8 cellular contexts compared by ENCODE assay signal in the genomic region with DNA sequence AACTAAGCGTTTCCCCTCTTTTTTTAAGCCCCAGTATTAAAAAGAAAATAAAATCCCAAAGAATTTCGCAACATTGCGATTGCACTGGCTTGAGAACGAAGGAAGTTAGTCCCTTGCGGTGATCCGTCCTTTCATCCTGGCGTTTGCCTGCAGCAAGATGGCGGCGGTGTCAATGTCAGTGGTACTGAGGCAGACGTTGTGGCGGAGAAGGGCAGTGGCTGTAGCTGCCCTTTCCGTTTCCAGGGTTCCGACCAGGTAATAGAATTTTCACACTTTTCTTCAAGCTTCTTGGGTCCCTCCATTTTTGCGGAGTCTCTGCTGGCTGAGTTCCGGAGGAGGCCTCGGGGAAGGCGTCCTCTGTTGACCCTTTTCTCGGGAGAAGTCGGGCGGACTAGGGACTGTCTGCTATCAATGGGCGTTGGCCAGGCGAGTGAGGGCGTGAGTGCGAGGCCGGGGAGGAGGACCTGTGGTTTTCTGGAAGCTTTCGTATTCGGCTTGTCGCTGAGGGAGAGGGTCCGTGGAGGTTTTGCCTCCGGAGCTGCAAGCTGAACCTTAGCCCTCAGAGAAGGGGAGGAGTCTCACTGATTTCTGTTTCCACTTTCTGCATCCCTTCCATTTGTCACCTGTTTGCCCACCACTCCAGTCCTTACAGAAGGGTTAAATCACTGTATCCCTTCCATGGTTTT. TPM values are rescaled to one million over a fixed set of nuclear protein-coding genes. Genes with fewer than 3 reads are reported as not detected.
DNase-seq lines count a peak whose midpoint lies in the region; ATAC-seq and TF ChIP-seq lines count a peak whose summit lies in the region.

Gene NDUFS4 (plus strand): TSS at position 134 of the 686 bp plus-strand sequence. CDS start 24 bp downstream, at position 158.

- ATAC-seq in GM19025 (IDR thresholded peaks at IDR 0.05; ENCODE audit: low read depth, unreplicated experiment): peak; percentile 83
- peak; percentile 92 for ATAC-seq in HG03342 (IDR thresholded peaks at IDR 0.05; ENCODE audit: unreplicated experiment)
- ATAC-seq in activated CD4-positive, alpha-beta T cell treated with anti-CD3 and anti-CD28 coated beads for 36 hours: peak; percentile 91

- no peak for TF ChIP-seq CTCF in AG09309 (IDR thresholded peaks at IDR 0.05; ENCODE audit: control insufficient read depth, insufficient read depth, low read depth, low read length, missing control alignments)

- H3K36me3 Mint-ChIP-seq in activated CD4-positive, alpha-beta T cell treated with anti-CD3 and anti-CD28 coated beads for 36 hours (ENCODE audit: low read depth): peaks cover 8% of the 10 kb centered on the region

- peaks cover 20% of the 10 kb centered on the region for H3K27me3 Mint-ChIP-seq in activated CD4-positive, alpha-beta T cell treated with anti-CD3 and anti-CD28 coated beads for 36 hours

- intact Hi-C loops in activated CD4-positive, alpha-beta T cell treated with anti-CD3 and anti-CD28 coated beads for 36 hours (cut with DNase I, micrococcal nuclease): loop anchor here (2.0 to 5.0 kb wide), 4 partner anchors 78 to 750 kb away; partner anchors contain the start of genes ARL15 (in 1 of the 2), FST (in 1 of the 2) and MOCS2 (in 1 of the 2)

- peak within 1 kb of the TSS; percentile 92 for H3K27ac Mint-ChIP-seq in activated CD4-positive, alpha-beta T cell treated with anti-CD3 and anti-CD28 coated beads for 36 hours

- DNase-seq in AG09309 (ENCODE audit: low read depth) (peak; percentile 72), NCI-H446 treated with DMSO at 0.1 percent for 48 hours (lab: John Stamatoyannopoulos, UW) (peak; percentile 45), kidney tubule cell (ENCODE audit: low spot score) (peak; percentile 87)
- peak; percentile 92 for DNase-seq in activated CD4-positive, alpha-beta T cell treated with anti-CD3 and anti-CD28 coated beads for 36 hours
- peak; percentile 58 to 73 (median 70) for DNase-seq in stimulated activated CD4-positive, alpha-beta T cell treated with anti-CD3 and anti-CD28 coated beads, Interleukin-1b, Interleukin-23, amount 100 ng/mL, for 24 hours (ENCODE audit: low read depth in 4 of 4, low spot score in 1 of 4)

- peak within 1 kb of the TSS; percentile 80 for H3K27ac ChIP-seq in cingulate gyrus (ENCODE audit: low read depth, low read length)

- CTCF ChIA-PET in activated CD4-positive, alpha-beta T cell treated with anti-CD3 and anti-CD28 coated beads for 36 hours (lab: Charles Lee): interaction anchor here (0.9 kb wide), 1 partner anchor 14 kb away, joined by 4 read pairs; no protein-coding TSS in a partner anchor

- H3K4me1 Mint-ChIP-seq in activated CD4-positive, alpha-beta T cell treated with anti-CD3 and anti-CD28 coated beads for 36 hours: peaks cover 25% of the 10 kb centered on the region

- H3K4me3 ChIP-seq in AG09309 (ENCODE audit: control insufficient read depth, low read depth, low read length): peak within 1 kb of the TSS; percentile 99

- peaks cover 3% of the 10 kb centered on the region for H3K9me3 Mint-ChIP-seq in activated CD4-positive, alpha-beta T cell treated with anti-CD3 and anti-CD28 coated beads for 36 hours (ENCODE audit: low read depth)

- POLR2A ChIA-PET in activated CD4-positive, alpha-beta T cell treated with anti-CD3 and anti-CD28 coated beads for 36 hours (lab: Charles Lee): no interaction called here

- H3K4me3 Mint-ChIP-seq in activated CD4-positive, alpha-beta T cell treated with anti-CD3 and anti-CD28 coated beads for 36 hours: peak within 1 kb of the TSS; percentile 84

RNA-seq across cellular contexts. Expression of gene NDUFS4, which starts in this region (rescaled TPM):
- 10 to 100 TPM; 52.2 to 69.1 TPM for total RNA-seq in activated CD4-positive, alpha-beta T cell treated with anti-CD3 and anti-CD28 coated beads for 36 hours

Comparison
In these comparisons a context has a peak if more than half of its experiments do, and no peak if none do; other contexts are left out.
1. Peak in every context shown above with its lines: DNase-seq, ATAC-seq, H3K4me3 ChIP-seq and H3K27ac ChIP-seq.